In genomic region chr15:45101749-45102148, GRCh38 we compare ENCODE assay signal across 32 cellular contexts. TPM values are rescaled to one million over a fixed set of nuclear protein-coding genes. Genes with fewer than 3 reads are reported as not detected.
"Had no signal": no experiment of that assay in that cellular context is flagged by ENCODE, and none has a peak within 500 bp of the region (broad histone marks: within the 10 kb centered on the region; RNA-seq: fewer than 3 reads in every experiment).

No MANE protein-coding gene starts in this region.

- H3K36me3 ChIP-seq: ascending aorta, cardiac muscle cell, MG63, SJCRH30 had no signal

- H3K9me3 ChIP-seq: ascending aorta, MG63, SJCRH30 had no signal

- H3K4me3 ChIP-seq: ascending aorta, cardiac muscle cell, MG63, SJCRH30, SK-N-MC had no signal

- H3K4me1 ChIP-seq: ascending aorta, SJCRH30 had no signal

- H3K27ac Mint-ChIP-seq: activated CD4-positive, alpha-beta T cell treated with anti-CD3 and anti-CD28 coated beads for 36 hours; activated CD4-positive, alpha-beta T cell treated with anti-CD3 and anti-CD28 coated beads, Interleukin-2, amount 10 ng/mL, durations not matched to agents 7 days and 5 days; activated CD8-positive, alpha-beta T cell treated with anti-CD3 and anti-CD28 coated beads, Interleukin-2, amount 10 ng/mL, durations not matched to agents 7 days and 5 days; activated naive CD8-positive, alpha-beta T cell treated with anti-CD3 and anti-CD28 coated beads for 36 hours; activated T-cell treated with anti-CD3 and anti-CD28 coated beads, Interleukin-2, amount 50 U/mL, for 24 hours; activated T-helper 1 cell treated with anti-CD3 and anti-CD28 coated beads, Interleukin-12 subunit alpha, Interleukin-12 subunit beta, Interleukin-2, Interleukin-4 antibody, amounts not matched to agents 30 ng/mL and 10 ng/mL and 1 ng/mL, durations not matched to agents 14 hours and 24 hours and 36 hours had no signal

- H3K27ac ChIP-seq: ascending aorta, cardiac muscle cell, SJCRH30, SK-N-MC had no signal

- H3K36me3 Mint-ChIP-seq: activated naive CD8-positive, alpha-beta T cell treated with anti-CD3 and anti-CD28 coated beads for 36 hours had no signal

- ATAC-seq: activated CD4-positive, alpha-beta T cell treated with anti-CD3 and anti-CD28 coated beads for 36 hours; activated CD8-positive, alpha-beta T cell treated with anti-CD3 and anti-CD28 coated beads, Interleukin-2, amount 10 ng/mL, durations not matched to agents 7 days and 5 days; Panc1 had no signal

- H3K27me3 ChIP-seq: ascending aorta, MG63 had no signal

- H3K27me3 Mint-ChIP-seq: activated naive CD8-positive, alpha-beta T cell treated with anti-CD3 and anti-CD28 coated beads for 36 hours had no signal

- H3K4me3 Mint-ChIP-seq: activated CD4-positive, alpha-beta T cell treated with anti-CD3 and anti-CD28 coated beads for 36 hours; activated CD4-positive, alpha-beta T cell treated with anti-CD3 and anti-CD28 coated beads, Interleukin-2, amount 10 ng/mL, durations not matched to agents 7 days and 5 days; activated CD8-positive, alpha-beta T cell treated with anti-CD3 and anti-CD28 coated beads, Interleukin-2, amount 10 ng/mL, durations not matched to agents 7 days and 5 days; activated naive CD8-positive, alpha-beta T cell treated with anti-CD3 and anti-CD28 coated beads for 36 hours; activated T-cell treated with anti-CD3 and anti-CD28 coated beads, Interleukin-2, amount 50 U/mL, for 24 hours; activated T-helper 1 cell treated with anti-CD3 and anti-CD28 coated beads, Interleukin-12 subunit alpha, Interleukin-12 subunit beta, Interleukin-2, Interleukin-4 antibody, amounts not matched to agents 30 ng/mL and 10 ng/mL and 1 ng/mL, durations not matched to agents 14 hours and 24 hours and 36 hours had no signal

- H3K9me3 Mint-ChIP-seq: activated CD4-positive, alpha-beta T cell treated with anti-CD3 and anti-CD28 coated beads, Interleukin-2, amount 10 ng/mL, durations not matched to agents 7 days and 5 days; activated naive CD8-positive, alpha-beta T cell treated with anti-CD3 and anti-CD28 coated beads for 36 hours; activated T-cell treated with anti-CD3 and anti-CD28 coated beads, Interleukin-2, amount 50 U/mL, for 24 hours; activated T-helper 1 cell treated with anti-CD3 and anti-CD28 coated beads, Interleukin-12 subunit alpha, Interleukin-12 subunit beta, Interleukin-2, Interleukin-4 antibody, amounts not matched to agents 30 ng/mL and 10 ng/mL and 1 ng/mL, durations not matched to agents 14 hours and 24 hours and 36 hours had no signal

- H3K4me1 Mint-ChIP-seq: activated CD4-positive, alpha-beta T cell treated with anti-CD3 and anti-CD28 coated beads for 36 hours; activated CD4-positive, alpha-beta T cell treated with anti-CD3 and anti-CD28 coated beads, Interleukin-2, amount 10 ng/mL, durations not matched to agents 7 days and 5 days; activated naive CD8-positive, alpha-beta T cell treated with anti-CD3 and anti-CD28 coated beads for 36 hours had no signal

- DNase-seq: activated CD4-positive, alpha-beta T cell treated with anti-CD3 and anti-CD28 coated beads for 36 hours; activated CD4-positive, alpha-beta T cell treated with anti-CD3 and anti-CD28 coated beads, Interleukin-2, amount 10 ng/mL, durations not matched to agents 7 days and 5 days; activated CD4-positive, alpha-beta T cell treated with anti-CD3 and anti-CD28 coated beads, Interleukin-2, amount 50 U/mL, for 48 hours; activated CD8-positive, alpha-beta T cell treated with anti-CD3 and anti-CD28 coated beads, Interleukin-2, amount 10 ng/mL, durations not matched to agents 7 days and 5 days; activated naive CD4-positive, alpha-beta T cell; activated naive CD4-positive, alpha-beta T cell treated with anti-CD3 and anti-CD28 coated beads, Interleukin-2, amount 50 U/mL, for 16 hours; activated naive CD8-positive, alpha-beta T cell treated with anti-CD3 and anti-CD28 coated beads for 36 hours; activated T-cell treated with anti-CD3 and anti-CD28 coated beads, Interleukin-2, amount 50 U/mL, for 24 hours; amygdala; Kasumi-1; KG1; MG63; NCI-H1048; NCI-H1105 treated with DMSO at 0.1 percent for 48 hours; NCI-H1436; NCI-H1694; NCI-H1930; NCI-H2081 treated with DMSO at 0.1 percent for 48 hours; NCI-H226; NCI-H446 treated with DMSO at 0.1 percent for 48 hours; NCI-H524; SHP77; SJCRH30; T1000 had no signal

RNA-seq across cellular contexts. Expression of gene DUOX2, which starts 12.2 kb away (rescaled TPM):
- total RNA-seq: activated CD8-positive, alpha-beta T cell treated with anti-CD3 and anti-CD28 coated beads, Interleukin-2, amount 10 ng/mL, durations not matched to agents 7 days and 5 days; activated naive CD8-positive, alpha-beta T cell treated with anti-CD3 and anti-CD28 coated beads for 36 hours; activated T-helper 1 cell treated with anti-CD3 and anti-CD28 coated beads, Interleukin-12 subunit alpha, Interleukin-12 subunit beta, Interleukin-2, Interleukin-4 antibody, amounts not matched to agents 30 ng/mL and 10 ng/mL and 1 ng/mL, durations not matched to agents 14 hours and 24 hours and 36 hours; RPMI7951; SJCRH30; T-helper 1 cell treated with Interleukin-12 subunit alpha and Interleukin-12 subunit beta and Interleukin-4 antibody, amounts not matched to agents 30 ng/mL and 1 ng/mL, for 36 hours; T-helper 2 cell treated with Interferon-gamma antibody and Interleukin-4, amounts not matched to agents 100 ng/mL and 5 ng/mL, for 36 hours had no signal

RNA-seq across cellular contexts. Expression of gene DUOXA2, which starts 12.4 kb away (rescaled TPM):
- total RNA-seq: activated CD4-positive, alpha-beta T cell treated with anti-CD3 and anti-CD28 coated beads for 36 hours; activated CD4-positive, alpha-beta T cell treated with anti-CD3 and anti-CD28 coated beads, Interleukin-2, amount 10 ng/mL, durations not matched to agents 7 days and 5 days; activated CD8-positive, alpha-beta T cell treated with anti-CD3 and anti-CD28 coated beads, Interleukin-2, amount 10 ng/mL, durations not matched to agents 7 days and 5 days; activated naive CD8-positive, alpha-beta T cell treated with anti-CD3 and anti-CD28 coated beads for 36 hours; activated T-helper 1 cell treated with anti-CD3 and anti-CD28 coated beads, Interleukin-12 subunit alpha, Interleukin-12 subunit beta, Interleukin-2, Interleukin-4 antibody, amounts not matched to agents 30 ng/mL and 10 ng/mL and 1 ng/mL, durations not matched to agents 14 hours and 24 hours and 36 hours; cardiac muscle cell; RPMI7951; SJCRH30; T-helper 1 cell treated with Interleukin-12 subunit alpha and Interleukin-12 subunit beta and Interleukin-4 antibody, amounts not matched to agents 30 ng/mL and 1 ng/mL, for 36 hours; T-helper 2 cell treated with Interferon-gamma antibody and Interleukin-4, amounts not matched to agents 100 ng/mL and 5 ng/mL, for 36 hours had no signal
- polyA plus RNA-seq: cardiac muscle cell had no signal

RNA-seq across cellular contexts. Expression of gene DUOXA1, which starts 27.9 kb away (rescaled TPM):
- total RNA-seq: activated CD4-positive, alpha-beta T cell treated with anti-CD3 and anti-CD28 coated beads, Interleukin-2, amount 10 ng/mL, durations not matched to agents 7 days and 5 days; activated CD8-positive, alpha-beta T cell treated with anti-CD3 and anti-CD28 coated beads, Interleukin-2, amount 10 ng/mL, durations not matched to agents 7 days and 5 days; activated naive CD8-positive, alpha-beta T cell treated with anti-CD3 and anti-CD28 coated beads for 36 hours; activated T-helper 1 cell treated with anti-CD3 and anti-CD28 coated beads, Interleukin-12 subunit alpha, Interleukin-12 subunit beta, Interleukin-2, Interleukin-4 antibody, amounts not matched to agents 30 ng/mL and 10 ng/mL and 1 ng/mL, durations not matched to agents 14 hours and 24 hours and 36 hours; RPMI7951; T-helper 2 cell treated with Interferon-gamma antibody and Interleukin-4, amounts not matched to agents 100 ng/mL and 5 ng/mL, for 36 hours had no signal
- polyA plus RNA-seq: cardiac muscle cell had no signal

RNA-seq across cellular contexts. Expression of gene DUOX1, which starts 28.0 kb away (rescaled TPM):
- total RNA-seq: activated CD4-positive, alpha-beta T cell treated with anti-CD3 and anti-CD28 coated beads, Interleukin-2, amount 10 ng/mL, durations not matched to agents 7 days and 5 days; activated CD8-positive, alpha-beta T cell treated with anti-CD3 and anti-CD28 coated beads, Interleukin-2, amount 10 ng/mL, durations not matched to agents 7 days and 5 days; RPMI7951; SJCRH30; T-helper 2 cell treated with Interferon-gamma antibody and Interleukin-4, amounts not matched to agents 100 ng/mL and 5 ng/mL, for 36 hours had no signal
